ENCODE assay signal across 12 cellular contexts in genomic region chr9:121272401-121272948, GRCh38. TPM values are rescaled to one million over a fixed set of nuclear protein-coding genes. Genes with fewer than 3 reads are reported as not detected.
DNase-seq lines count a peak whose midpoint lies in the region; ATAC-seq, FAIRE-seq and TF ChIP-seq lines count a peak whose summit lies in the region.
"Had no signal": no experiment of that assay in that cellular context is flagged by ENCODE, and none has a peak within 500 bp of the region (broad histone marks: within the 10 kb centered on the region; RNA-seq: fewer than 3 reads in every experiment).

No MANE protein-coding gene starts in this region.

- no peak for TF ChIP-seq POLR2A in spleen (IDR thresholded peaks at IDR 0.05)

- no peaks in the 10 kb centered on the region for H3K27me3 Mint-ChIP-seq in CD14-positive monocyte (ENCODE audit: low read depth in 3 of 3)
- no peaks in the 10 kb centered on the region for H3K27me3 Mint-ChIP-seq in astrocyte (ENCODE audit: low read depth, unreplicated experiment)
- peaks cover 27% of the 10 kb centered on the region for H3K27me3 Mint-ChIP-seq in progenitor cell of endocrine pancreas

- peaks cover 9% of the 10 kb centered on the region for H4K20me1 ChIP-seq in astrocyte (ENCODE audit: insufficient read depth, low read length)

- H3K4me3 Mint-ChIP-seq in CD14-positive monocyte = peak overlapping the region in 1 of 2 donors; percentile 78
- H3K4me3 Mint-ChIP-seq in astrocyte (ENCODE audit: unreplicated experiment) = peak overlapping the region; percentile 54
- H3K4me3 Mint-ChIP-seq in progenitor cell of endocrine pancreas (ENCODE audit: low read depth) = no peak overlapping the region
- H3K4me3 Mint-ChIP-seq: activated naive CD8-positive, alpha-beta T cell treated with anti-CD3 and anti-CD28 coated beads for 36 hours had no signal

- peaks cover 90% of the 10 kb centered on the region for H3K79me2 ChIP-seq in astrocyte (ENCODE audit: insufficient read depth, low read length)

- peak overlapping the region; percentile 70 for H3K9ac ChIP-seq in astrocyte (ENCODE audit: low read length)

- H3K9me3 Mint-ChIP-seq in CD14-positive monocyte (no peaks in the 10 kb centered on the region), astrocyte (ENCODE audit: unreplicated experiment) (no peaks in the 10 kb centered on the region), progenitor cell of endocrine pancreas (ENCODE audit: low read depth) (no peaks in the 10 kb centered on the region)
- H3K9me3 Mint-ChIP-seq: activated naive CD8-positive, alpha-beta T cell treated with anti-CD3 and anti-CD28 coated beads for 36 hours had no signal

- WGBS in lung, 2 donors = 73 to 79% methylated on average over 6 of the region's 6 CpGs
- 70 to 87% (median 73%) methylated on average over 6 of the region's 6 CpGs for WGBS in spleen, 5 donors

- H3K9me3 ChIP-seq in astrocyte (ENCODE audit: insufficient read depth, low read depth, low read length) (no peaks in the 10 kb centered on the region), lung (ENCODE audit: control insufficient read depth in 2 of 2, insufficient read depth in 1 of 2, low read length in 1 of 2) (no peaks in the 10 kb centered on the region), spleen (no peaks in the 10 kb centered on the region)

- FAIRE-seq in astrocyte (lab: Jason Lieb, UNC) = no peak
- FAIRE-seq: G401.6 had no signal

- H3K27ac Mint-ChIP-seq in CD14-positive monocyte (peak overlapping the region in 6 of 7 donors; percentile 79 to 94 (median 82)), astrocyte (ENCODE audit: unreplicated experiment) (peak overlapping the region; percentile 75), progenitor cell of endocrine pancreas (no peak overlapping the region)
- H3K27ac Mint-ChIP-seq: activated naive CD8-positive, alpha-beta T cell treated with anti-CD3 and anti-CD28 coated beads for 36 hours had no signal

- TF ChIP-seq CTCF in CD14-positive monocyte (IDR thresholded peaks at IDR 0.05) (no peak), astrocyte (IDR thresholded peaks at IDR 0.05; ENCODE audit: insufficient read depth, low read depth, low read length) (no peak), lung (IDR thresholded peaks at IDR 0.05; ENCODE audit: control extremely low read depth, extremely low read depth) (no peak), spleen (IDR thresholded peaks at IDR 0.05 in 8 of 11, conservative IDR thresholded peaks at IDR 0.05 in 3 of 11) (no peak), progenitor cell of endocrine pancreas (IDR thresholded peaks at IDR 0.05; ENCODE audit: unreplicated experiment) (no peak)

- H3K27ac ChIP-seq in astrocyte (ENCODE audit: low read depth, low read length) = peak overlapping the region; percentile 52
- H3K27ac ChIP-seq in lung (ENCODE audit: low read depth in 1 of 2, low read length in 1 of 2) = peak overlapping the region; percentile 15 to 54
- H3K27ac ChIP-seq in spleen = peak overlapping the region in 7 of 8 donors; percentile 65 to 95 (median 76)

- H3K36me3 ChIP-seq in astrocyte (ENCODE audit: insufficient read depth, low read length) (peaks cover 2% of the 10 kb centered on the region), lung (ENCODE audit: control insufficient read depth in 2 of 2, insufficient read depth in 2 of 2, low read length in 2 of 2) (no peaks in the 10 kb centered on the region), spleen (peaks cover 0 to 10% (median 0%) of the 10 kb centered on the region in 6 donors)

- H3K4me1 ChIP-seq in astrocyte (ENCODE audit: insufficient read depth, low read length) (peaks cover 60% of the 10 kb centered on the region), lung (ENCODE audit: control insufficient read depth in 2 of 2, insufficient read depth in 2 of 2, low read length in 2 of 2) (peaks cover 10 to 16% of the 10 kb centered on the region in 2 donors), spleen (peaks cover 27 to 89% (median 48%) of the 10 kb centered on the region in 6 donors)

- DNase-seq in CD14-positive monocyte (ENCODE audit: low spot score) (no peak), astrocyte (ENCODE audit: low read depth) (no peak), lung (ENCODE audit: low spot score) (no peak), spleen (no peak), progenitor cell of endocrine pancreas (ENCODE audit: low spot score, unreplicated experiment) (no peak), putamen (ENCODE audit: low spot score) (no peak), NCI-H345 treated with DMSO at 0.1 percent for 48 hours (lab: John Stamatoyannopoulos, UW; ENCODE audit: unreplicated experiment) (no peak), DMS114 treated with DMSO at 0.1 percent for 48 hours (lab: John Stamatoyannopoulos, UW; ENCODE audit: unreplicated experiment) (no peak)
- DNase-seq: activated naive CD8-positive, alpha-beta T cell treated with anti-CD3 and anti-CD28 coated beads for 36 hours; effector CD4-positive, alpha-beta T cell; T1000 had no signal

- peak overlapping the region; percentile 93 for H3K4me2 ChIP-seq in astrocyte (ENCODE audit: low read length)

- H3K4me3 ChIP-seq in astrocyte (ENCODE audit: insufficient read depth, low read depth, low read length) (peak overlapping the region; percentile 37), lung (no peak overlapping the region), spleen (peak overlapping the region in 1 of 8 donors; percentile 13)

- no peak for ATAC-seq in lung (ENCODE audit: insufficient read depth, low FRiP score)

- intact Hi-C loops in CD14-positive monocyte (cut with micrococcal nuclease) = loop anchor here (5.0 kb wide), 2 partner anchors 35 to 60 kb away; no protein-coding TSS in a partner anchor
- intact Hi-C loops in spleen (cut with DNase I; ENCODE audit: low total_unique reads) = no loop called here

- no peaks in the 10 kb centered on the region for H3K27me3 ChIP-seq in astrocyte (ENCODE audit: insufficient read depth, low read length)
- no peaks in the 10 kb centered on the region for H3K27me3 ChIP-seq in lung (ENCODE audit: control insufficient read depth, insufficient read depth)
- no peaks in the 10 kb centered on the region for H3K27me3 ChIP-seq in spleen (replicated peaks in 1 of 7)

- peaks cover 6 to 8% of the 10 kb centered on the region in 2 donors for H3K36me3 Mint-ChIP-seq in CD14-positive monocyte
- peaks cover 5% of the 10 kb centered on the region for H3K36me3 Mint-ChIP-seq in astrocyte (ENCODE audit: low read depth, unreplicated experiment)
- H3K36me3 Mint-ChIP-seq in progenitor cell of endocrine pancreas (ENCODE audit: insufficient read depth) = no peaks in the 10 kb centered on the region
- H3K36me3 Mint-ChIP-seq: activated naive CD8-positive, alpha-beta T cell treated with anti-CD3 and anti-CD28 coated beads for 36 hours had no signal

- peak overlapping the region; percentile 18 for H2AFZ ChIP-seq in astrocyte (ENCODE audit: low read depth, low read length)

- H3K4me1 Mint-ChIP-seq in CD14-positive monocyte (peaks cover 61% of the 10 kb centered on the region), astrocyte (ENCODE audit: low read depth, unreplicated experiment) (peaks cover 62% of the 10 kb centered on the region), progenitor cell of endocrine pancreas (ENCODE audit: low read depth) (peaks cover 19% of the 10 kb centered on the region)

RNA-seq across cellular contexts. Expression of gene GSN, which starts 4.5 kb away (rescaled TPM):
- polyA plus RNA-seq in CD14-positive monocyte (100 to 1,000 TPM in 1 of 2 donors, 10 to 100 TPM in 1; 95.8 to 187 TPM), lung (100 to 1,000 TPM; 201 to 265 TPM), spleen (100 to 1,000 TPM; 115 to 252 (median 122) TPM)
- total RNA-seq in astrocyte (260 and 357 TPM in 2 replicates), lung (100 to 1,000 TPM; 133 to 468 TPM), spleen (100 to 1,000 TPM; 165 to 432 (median 263) TPM), progenitor cell of endocrine pancreas (35.0 and 41.4 TPM in 2 replicates)
